In genomic region chr2:126527836-126528490, GRCh38 we compare ENCODE assay signal across 8 cellular contexts.
DNase-seq lines count a peak whose midpoint lies in the region; ATAC-seq and TF ChIP-seq lines count a peak whose summit lies in the region.

No MANE protein-coding gene starts in this region.

- H3K27ac Mint-ChIP-seq in CD4-positive, alpha-beta T cell: no peak overlapping the region
- no peak overlapping the region for H3K27ac Mint-ChIP-seq in immature natural killer cell

- DNase-seq in CD4-positive, alpha-beta T cell: peak; percentile 54 to 73 (median 64)
- DNase-seq in SW 1271 (lab: John Stamatoyannopoulos, UW): peak; percentile 6 to 36
- peak; percentile 38 for DNase-seq in amniotic epithelial cell (ENCODE audit: low read depth)
- DNase-seq in immature natural killer cell: peak; percentile 47 to 58 (median 47)
- peak; percentile 43 to 59 (median 43) for DNase-seq in stimulated activated CD4-positive, alpha-beta T cell treated with anti-CD3 and anti-CD28 coated beads, TNF-alpha, amount 100 ng/mL, for 4 hours (ENCODE audit: low read depth in 3 of 3)
- no peak for DNase-seq in C1 segment of cervical spinal cord (lab: John Stamatoyannopoulos, UW)

- POLR2A ChIA-PET in CD4-positive, alpha-beta T cell (lab: Charles Lee): interaction anchor here (0.6 to 1.7 kb wide), 5 partner anchors 130 to 251 kb away, joined by 3 to 14 read pairs (median 4); no protein-coding TSS in a partner anchor

- H3K4me1 Mint-ChIP-seq in CD4-positive, alpha-beta T cell (ENCODE audit: low read depth): no peaks in the 10 kb centered on the region
- no peaks in the 10 kb centered on the region for H3K4me1 Mint-ChIP-seq in immature natural killer cell

- H3K27ac ChIP-seq in CD4-positive, alpha-beta T cell (ENCODE audit: low read depth, low read length): no peak overlapping the region

- ATAC-seq in CD4-positive, alpha-beta T cell (ENCODE audit: poor library complexity): peak; percentile 68
- ATAC-seq in GM19035 (IDR thresholded peaks at IDR 0.05; ENCODE audit: unreplicated experiment) (peak; percentile 81), HG03432 (IDR thresholded peaks at IDR 0.05; ENCODE audit: unreplicated experiment) (peak; percentile 86)

- no peaks in the 10 kb centered on the region for H3K9me3 ChIP-seq in CD4-positive, alpha-beta T cell (ENCODE audit: control insufficient read depth, low read length)

- CTCF ChIA-PET in CD4-positive, alpha-beta T cell (lab: Charles Lee): interaction anchor here (0.6 to 2.3 kb wide), 14 partner anchors 9 to 444 kb away, joined by 3 to 52 read pairs (median 3); no protein-coding TSS in a partner anchor

- no peaks in the 10 kb centered on the region for H3K36me3 Mint-ChIP-seq in CD4-positive, alpha-beta T cell (ENCODE audit: low read depth)
- H3K36me3 Mint-ChIP-seq in immature natural killer cell: no peaks in the 10 kb centered on the region

- H3K27me3 Mint-ChIP-seq in CD4-positive, alpha-beta T cell: no peaks in the 10 kb centered on the region
- H3K27me3 Mint-ChIP-seq in immature natural killer cell (ENCODE audit: low read depth in 3 of 3): peaks cover 0 to 3% (median 2%) of the 10 kb centered on the region in 3 donors

- no peaks in the 10 kb centered on the region for H3K9me3 Mint-ChIP-seq in CD4-positive, alpha-beta T cell
- no peaks in the 10 kb centered on the region for H3K9me3 Mint-ChIP-seq in immature natural killer cell

- no peaks in the 10 kb centered on the region for H3K27me3 ChIP-seq in CD4-positive, alpha-beta T cell (ENCODE audit: control insufficient read depth, insufficient read depth, low read length)

- TF ChIP-seq CTCF in CD4-positive, alpha-beta T cell (IDR thresholded peaks at IDR 0.05): peak; percentile 83

- H3K4me3 Mint-ChIP-seq in CD4-positive, alpha-beta T cell: no peak overlapping the region
- no peak overlapping the region for H3K4me3 Mint-ChIP-seq in immature natural killer cell

- intact Hi-C loops in CD4-positive, alpha-beta T cell (cut with DNase I, micrococcal nuclease): loop anchor here (1.0 to 5.0 kb wide), 6 partner anchors 129 to 524 kb away; partner anchors contain the start of gene GYPC (in 1 of the 2)

Comparison
In these comparisons a context has a peak if more than half of its experiments do, and no peak if none do; other contexts are left out.
1. DNase-seq: peak in CD4-positive, alpha-beta T cell (10 of 10), SW 1271 (2 of 2), amniotic epithelial cell (single experiment), immature natural killer cell (3 of 3) and stimulated activated CD4-positive, alpha-beta T cell treated with anti-CD3 and anti-CD28 coated beads, TNF-alpha, amount 100 ng/mL, for 4 hours (3 of 3); none in C1 segment of cervical spinal cord (0 of 14).
2. Peak in every context shown above with its lines, with median percentiles within 50 percentile points of each other: ATAC-seq.